Comparison of ENCODE assay signal across 32 cellular contexts in genomic region chr9:71562140-71562539, GRCh38.
"Had no signal": no experiment of that assay in that cellular context is flagged by ENCODE, and none has a peak within 500 bp of the region (broad histone marks: within the 10 kb centered on the region; RNA-seq: fewer than 3 reads in every experiment).

No MANE protein-coding gene starts in this region.

- H3K4me3 ChIP-seq: ascending aorta, cardiac muscle cell, PC-9 had no signal

- DNase-seq: activated CD4-positive, alpha-beta memory T cell treated with anti-CD3 and anti-CD28 coated beads, Interleukin-2, amount 10 ng/mL, durations not matched to agents 7 days and 5 days; activated CD4-positive, alpha-beta T cell treated with anti-CD3 and anti-CD28 coated beads for 1 hour; activated CD4-positive, alpha-beta T cell treated with anti-CD3 and anti-CD28 coated beads for 48 hours; activated CD4-positive, CD25-positive, alpha-beta regulatory T cell; activated CD8-positive, alpha-beta memory T cell treated with anti-CD3 and anti-CD28 coated beads for 24 hours; activated CD8-positive, alpha-beta memory T cell treated with anti-CD3 and anti-CD28 coated beads, Interleukin-2, amount 10 ng/mL, durations not matched to agents 7 days and 5 days; activated CD8-positive, alpha-beta memory T cell treated with anti-CD3 and anti-CD28 coated beads, Interleukin-2, amount 50 U/mL, for 48 hours; activated effector memory CD4-positive, alpha-beta T cell treated with Interleukin-2 at 50 U/mL for 16 hours; activated naive CD4-positive, alpha-beta T cell; activated naive CD8-positive, alpha-beta T cell treated with anti-CD3 and anti-CD28 coated beads, Interleukin-2, amount 10 ng/mL, durations not matched to agents 7 days and 5 days; activated T-cell treated with anti-CD3 and anti-CD28 coated beads, Interleukin-2, amount 50 U/mL, for 48 hours; amygdala; NCI-H1105; NCI-H1417 treated with DMSO at 0.1 percent for 48 hours; NCI-H1694; NCI-H1930; NCI-H2081 treated with DMSO at 0.1 percent for 48 hours; NCI-H2171; NCI-H510A; NCI-H526; NCI-H748 treated with DMSO at 0.1 percent for 48 hours; NK-92 treated with Interleukin-12 subunit alpha and Interleukin-12 subunit beta, amount 100 ng/mL, for 24 hours; PC-9; Right ventricle myocardium superior; SW 1271; T-helper 1 cell; T-helper 2 cell; T-helper 9 cell had no signal

- H3K9me3 Mint-ChIP-seq: activated CD4-positive, alpha-beta memory T cell treated with anti-CD3 and anti-CD28 coated beads, Interleukin-2, amount 10 ng/mL, durations not matched to agents 7 days and 5 days; activated naive CD4-positive, alpha-beta T cell treated with anti-CD3 and anti-CD28 coated beads, Interleukin-2, amount 50 U/mL, for 24 hours; activated naive CD8-positive, alpha-beta T cell treated with anti-CD3 and anti-CD28 coated beads, Interleukin-2, amount 10 ng/mL, durations not matched to agents 7 days and 5 days had no signal

- H3K27ac ChIP-seq: ascending aorta, cardiac muscle cell, PC-9, VCaP had no signal

- ATAC-seq: activated CD8-positive, alpha-beta memory T cell treated with anti-CD3 and anti-CD28 coated beads, Interleukin-2, amount 10 ng/mL, durations not matched to agents 7 days and 5 days had no signal

- H3K36me3 Mint-ChIP-seq: activated CD8-positive, alpha-beta memory T cell treated with anti-CD3 and anti-CD28 coated beads, Interleukin-2, amount 10 ng/mL, durations not matched to agents 7 days and 5 days; activated naive CD4-positive, alpha-beta T cell treated with anti-CD3 and anti-CD28 coated beads, Interleukin-2, amount 50 U/mL, for 24 hours; activated naive CD8-positive, alpha-beta T cell treated with anti-CD3 and anti-CD28 coated beads, Interleukin-2, amount 10 ng/mL, durations not matched to agents 7 days and 5 days had no signal

- H3K27me3 ChIP-seq: ascending aorta, cardiac muscle cell had no signal

- H3K27ac Mint-ChIP-seq: activated CD4-positive, alpha-beta memory T cell treated with anti-CD3 and anti-CD28 coated beads, Interleukin-2, amount 10 ng/mL, durations not matched to agents 7 days and 5 days; activated CD8-positive, alpha-beta memory T cell treated with anti-CD3 and anti-CD28 coated beads, Interleukin-2, amount 10 ng/mL, durations not matched to agents 7 days and 5 days; activated naive CD4-positive, alpha-beta T cell treated with anti-CD3 and anti-CD28 coated beads, Interleukin-2, amount 50 U/mL, for 24 hours; activated naive CD8-positive, alpha-beta T cell treated with anti-CD3 and anti-CD28 coated beads, Interleukin-2, amount 10 ng/mL, durations not matched to agents 7 days and 5 days had no signal

- H3K4me2 ChIP-seq: PC-9 had no signal

- H3K4me1 Mint-ChIP-seq: activated CD4-positive, alpha-beta memory T cell treated with anti-CD3 and anti-CD28 coated beads, Interleukin-2, amount 10 ng/mL, durations not matched to agents 7 days and 5 days; activated CD8-positive, alpha-beta memory T cell treated with anti-CD3 and anti-CD28 coated beads, Interleukin-2, amount 10 ng/mL, durations not matched to agents 7 days and 5 days; activated naive CD4-positive, alpha-beta T cell treated with anti-CD3 and anti-CD28 coated beads, Interleukin-2, amount 50 U/mL, for 24 hours; activated naive CD8-positive, alpha-beta T cell treated with anti-CD3 and anti-CD28 coated beads, Interleukin-2, amount 10 ng/mL, durations not matched to agents 7 days and 5 days had no signal

- H3K4me3 Mint-ChIP-seq: activated CD4-positive, alpha-beta memory T cell treated with anti-CD3 and anti-CD28 coated beads, Interleukin-2, amount 10 ng/mL, durations not matched to agents 7 days and 5 days; activated CD8-positive, alpha-beta memory T cell treated with anti-CD3 and anti-CD28 coated beads, Interleukin-2, amount 10 ng/mL, durations not matched to agents 7 days and 5 days; activated naive CD4-positive, alpha-beta T cell treated with anti-CD3 and anti-CD28 coated beads, Interleukin-2, amount 50 U/mL, for 24 hours; activated naive CD8-positive, alpha-beta T cell treated with anti-CD3 and anti-CD28 coated beads, Interleukin-2, amount 10 ng/mL, durations not matched to agents 7 days and 5 days had no signal

- H3K36me3 ChIP-seq: ascending aorta, cardiac muscle cell had no signal

- H3K4me1 ChIP-seq: ascending aorta had no signal
